ENCODE assay signal across 12 cellular contexts in the genomic region with DNA sequence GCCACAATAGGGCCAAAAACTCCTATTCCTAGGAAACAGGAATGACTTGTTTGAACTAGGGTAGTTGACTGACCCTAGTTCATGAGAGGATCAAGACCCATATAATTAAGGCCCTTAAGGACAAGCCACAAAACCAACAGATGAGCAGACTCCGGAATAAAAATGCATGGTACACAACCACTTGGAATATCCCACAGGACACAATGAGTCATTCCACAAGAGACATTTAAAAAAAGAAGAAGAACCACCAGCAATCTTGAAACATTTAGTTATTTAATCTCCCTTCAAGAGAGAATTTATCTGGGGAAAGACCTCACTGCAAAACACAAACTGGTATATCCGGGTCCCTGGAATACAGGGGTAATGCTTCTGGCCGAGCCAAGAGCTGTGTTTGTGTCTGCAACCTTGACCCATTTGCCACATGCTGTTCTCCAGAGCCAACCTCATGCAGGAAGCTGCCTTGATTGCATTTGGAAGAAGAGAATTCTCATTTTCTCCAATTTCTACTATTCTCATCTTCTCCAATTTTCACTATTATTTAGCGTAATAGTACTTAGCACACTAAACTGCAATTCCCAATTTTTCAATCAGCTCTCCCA.
DNase-seq lines count a peak whose midpoint lies in the region; TF ChIP-seq lines count a peak whose summit lies in the region.
"Had no signal": no experiment of that assay in that cellular context is flagged by ENCODE, and none has a peak within 500 bp of the region (broad histone marks: within the 10 kb centered on the region; RNA-seq: fewer than 3 reads in every experiment).

No MANE protein-coding gene starts in this region.

- no peak overlapping the region for H2AFZ ChIP-seq in GM23248

- peaks cover 17% of the 10 kb centered on the region for H3K79me2 ChIP-seq in GM23248 (ENCODE audit: insufficient read depth)

- H3K4me1 ChIP-seq in GM23248 (ENCODE audit: insufficient read depth), result peaks cover 51% of the 10 kb centered on the region
- peaks cover 0 to 76% of the 10 kb centered on the region in 2 donors for H3K4me1 ChIP-seq in right atrium auricular region

- in situ Hi-C loops in GM23248 (cut with MboI) (no loop called here), astrocyte of the spinal cord (cut with HindIII; ENCODE audit: low sequenced_read_pairs) (no loop called here)

- H4K20me1 ChIP-seq in GM23248 (ENCODE audit: insufficient read depth), result no peaks in the 10 kb centered on the region

- H3K36me3 ChIP-seq in GM23248 (ENCODE audit: low read depth) (peaks cover 14% of the 10 kb centered on the region; the same call in 1 of the 2 replicates), right atrium auricular region (peaks cover 7% of the 10 kb centered on the region)

- no peak for TF ChIP-seq CTCF in astrocyte of the spinal cord (IDR thresholded peaks at IDR 0.05; ENCODE audit: low read depth, low read length)
- no peak for TF ChIP-seq CTCF in right atrium auricular region (IDR thresholded peaks at IDR 0.05)

- H3K9me2 ChIP-seq in GM23248 (ENCODE audit: insufficient read depth), result no peaks in the 10 kb centered on the region

- H3K4me3 ChIP-seq in GM23248 (no peak overlapping the region), astrocyte of the spinal cord (ENCODE audit: low read depth, low read length) (no peak overlapping the region), right atrium auricular region (no peak overlapping the region), skin epidermis (no peak overlapping the region)

- H3K9me3 ChIP-seq in GM23248 (ENCODE audit: low read depth) (no peaks in the 10 kb centered on the region), right atrium auricular region (no peaks in the 10 kb centered on the region)

- peak overlapping the region; percentile 63 for H3K4me2 ChIP-seq in GM23248 (ENCODE audit: unreplicated experiment)

- peak; percentile 66 for DNase-seq in GM23248
- DNase-seq in astrocyte of the spinal cord (ENCODE audit: low read depth, low spot score), result peak; percentile 32
- DNase-seq in right atrium auricular region (ENCODE audit: low spot score), result no peak
- DNase-seq in NCI-H748 treated with DMSO at 0.1 percent for 48 hours (lab: John Stamatoyannopoulos, UW), result no peak
- no peak for DNase-seq in NOMO-1 treated with dmso at 0.1 percent for 144 hours (lab: John Stamatoyannopoulos, UW; ENCODE audit: unreplicated experiment)
- no peak for DNase-seq in activated CD8-positive, alpha-beta memory T cell treated with anti-CD3 and anti-CD28 coated beads, Interleukin-2, amount 50 U/mL, for 4 hours
- DNase-seq in medulla oblongata (ENCODE audit: extremely low spot score), result no peak
- DNase-seq: effector memory CD4-positive, alpha-beta T cell; GF-D8; Kasumi-1; small intestine had no signal

- no peak overlapping the region for H3K9ac ChIP-seq in GM23248

- H3K27me3 ChIP-seq in GM23248 (replicated peaks; ENCODE audit: insufficient read depth) (no peaks in the 10 kb centered on the region), right atrium auricular region (no peaks in the 10 kb centered on the region)

- H3F3A ChIP-seq in GM23248 (ENCODE audit: insufficient read depth), result peaks cover 44% of the 10 kb centered on the region

- WGBS in GM23248 (ENCODE audit: low coverage in 1 of 2, low lambda C conversion rate in 2 of 2, missing lambda C conversion rate in 2 of 2), 2 experiments, result 8 to 9% methylated on average over 4 of the region's 4 CpGs

- H3K27ac ChIP-seq in GM23248, result peak overlapping the region; percentile 35
- peak overlapping the region; percentile 56 to 62 for H3K27ac ChIP-seq in right atrium auricular region
- H3K27ac ChIP-seq in skin epidermis, result peak overlapping the region in 15 of 21 experiments; percentile 9 to 76 (median 40)

Comparison
In these comparisons a context has a peak if more than half of its experiments do, and no peak if none do; other contexts are left out.
1. DNase-seq: peak in GM23248 (single experiment) and astrocyte of the spinal cord (single experiment); none in right atrium auricular region (single experiment), NCI-H748 treated with DMSO at 0.1 percent for 48 hours (single experiment), NOMO-1 treated with dmso at 0.1 percent for 144 hours (single experiment), activated CD8-positive, alpha-beta memory T cell treated with anti-CD3 and anti-CD28 coated beads, Interleukin-2, amount 50 U/mL, for 4 hours (single experiment) and medulla oblongata (single experiment).
2. Peak in every context shown above with its lines, with median percentiles within 50 percentile points of each other: H3K27ac ChIP-seq.